Comparison of ENCODE assay signal across 1 cellular context in genomic region chr1:113978863-113979702, GRCh38.
TF ChIP-seq lines count a peak whose summit lies in the region.

OLFML3 (plus strand) TSS chr1:113979474; CDS start chr1:113979517, 43 bp downstream.

TF ChIP-seq in K562, 482 proteins besides CTCF, POLR2A, EP300 and RAD21 (continued from another document and continues in another):
- no peak for TF ChIP-seq ZNF280A (IDR thresholded peaks at IDR 0.05; ENCODE audit: low read depth, partially characterized antibody)
- TF ChIP-seq DPF2 (IDR thresholded peaks at IDR 0.05), result 0 out of 2 replicates have a peak, but pooled peaks have one; percentile 16
- no peak for TF ChIP-seq ZNF668 (CRISPR knock-in tag; IDR thresholded peaks at IDR 0.05)
- TF ChIP-seq TFAM (CRISPR knock-in tag; conservative IDR thresholded peaks at IDR 0.05), result no peak
- TF ChIP-seq NFYB (IDR thresholded peaks at IDR 0.05; ENCODE audit: extremely low read depth, insufficient read length), result no peak
- TF ChIP-seq ARID3A (IDR thresholded peaks at IDR 0.05; ENCODE audit: borderline replicate concordance, low read depth, low read length), result peak; percentile 30; the same call in 1 of the 2 replicates
- no peak for TF ChIP-seq SRSF3 (IDR thresholded peaks at IDR 0.05; ENCODE audit: insufficient read depth, low read length)
- no peak for TF ChIP-seq XRCC4 (IDR thresholded peaks at IDR 0.05; ENCODE audit: extremely low read depth, insufficient read depth, insufficient read length)
- TF ChIP-seq CTBP1 (IDR thresholded peaks at IDR 0.05; ENCODE audit: borderline replicate concordance), result no peak
- TF ChIP-seq CCNT2 (IDR thresholded peaks at IDR 0.05; ENCODE audit: borderline replicate concordance, extremely low read depth, insufficient read length, low read depth, low read length), result no peak
- TF ChIP-seq POLR2G (IDR thresholded peaks at IDR 0.05; ENCODE audit: low read depth, low read length), result 0 out of 2 replicates have a peak, but pooled peaks have one; percentile 20
- TF ChIP-seq ZNF133 (CRISPR knock-in tag; IDR thresholded peaks at IDR 0.05), result no peak
- TF ChIP-seq PKNOX1 (IDR thresholded peaks at IDR 0.05), result 0 out of 2 replicates have a peak, but pooled peaks have one; percentile 7
- no peak for TF ChIP-seq E2F4 (CRISPR knock-in tag; IDR thresholded peaks at IDR 0.05; ENCODE audit: low read depth)
- no peak for TF ChIP-seq THRAP3 (IDR thresholded peaks at IDR 0.05; ENCODE audit: borderline replicate concordance)
- TF ChIP-seq EHMT2 (IDR thresholded peaks at IDR 0.05), result 0 out of 2 replicates have a peak, but pooled peaks have one; percentile 40
- no peak for TF ChIP-seq CBFA2T3 (IDR thresholded peaks at IDR 0.05)
- no peak for TF ChIP-seq HMGXB4 (CRISPR knock-in tag; IDR thresholded peaks at IDR 0.05)
- TF ChIP-seq KLF1 (tag; IDR thresholded peaks at IDR 0.05), result no peak
- no peak for TF ChIP-seq MTF1 (CRISPR knock-in tag; IDR thresholded peaks at IDR 0.05; ENCODE audit: borderline replicate concordance)
- no peak for TF ChIP-seq TRIM24 (IDR thresholded peaks at IDR 0.05)
- no peak for TF ChIP-seq USF1 (CRISPR knock-in tag; IDR thresholded peaks at IDR 0.05)
- TF ChIP-seq ZNF121 (CRISPR knock-in tag; conservative IDR thresholded peaks at IDR 0.05), result no peak
- no peak for TF ChIP-seq ELF2 (CRISPR knock-in tag; IDR thresholded peaks at IDR 0.05)
- no peak for TF ChIP-seq FUS (optimal IDR thresholded peaks at IDR 0.05; ENCODE audit: low read depth, low read length)
- TF ChIP-seq NCOA4 (IDR thresholded peaks at IDR 0.05; ENCODE audit: partially characterized antibody), result no peak
- TF ChIP-seq CTCFL (IDR thresholded peaks at IDR 0.05; ENCODE audit: borderline replicate concordance, insufficient read depth, low read depth, low read length, poor library complexity, severe bottlenecking), result peak; percentile 39
- no peak for TF ChIP-seq HDAC1 (IDR thresholded peaks at IDR 0.05)
- no peak for TF ChIP-seq TCF7L2 (IDR thresholded peaks at IDR 0.05; ENCODE audit: low read depth, low read length)
- TF ChIP-seq ZNF639 (CRISPR knock-in tag; conservative IDR thresholded peaks at IDR 0.05 in 1 of 2, IDR thresholded peaks at IDR 0.05 in 1 of 2), result no peak
- no peak for TF ChIP-seq BRF1 (IDR thresholded peaks at IDR 0.05; ENCODE audit: borderline replicate concordance, extremely low read depth, insufficient read length)
- no peak for TF ChIP-seq C11orf30 (IDR thresholded peaks at IDR 0.05; ENCODE audit: low read depth)
- no peak for TF ChIP-seq TGIF2 (CRISPR knock-in tag; IDR thresholded peaks at IDR 0.05)
- no peak for TF ChIP-seq CEBPG (CRISPR knock-in tag; IDR thresholded peaks at IDR 0.05)
- no peak for TF ChIP-seq CEBPG (tag; conservative IDR thresholded peaks at IDR 0.05 in 1 of 2, IDR thresholded peaks at IDR 0.05 in 1 of 2)
- no peak for TF ChIP-seq PTTG1 (tag; IDR thresholded peaks at IDR 0.05; ENCODE audit: low read depth)
- no peak for TF ChIP-seq ZBED1 (IDR thresholded peaks at IDR 0.05)
- TF ChIP-seq CEBPB (tag; IDR thresholded peaks at IDR 0.05), result no peak
- TF ChIP-seq MECOM (CRISPR knock-in tag; IDR thresholded peaks at IDR 0.05), result no peak
- no peak for TF ChIP-seq E4F1 (CRISPR knock-in tag; IDR thresholded peaks at IDR 0.05; ENCODE audit: borderline replicate concordance)
- TF ChIP-seq L3MBTL2 (IDR thresholded peaks at IDR 0.05), result 0 out of 2 replicates have a peak, but pooled peaks have one; percentile 18
- no peak for TF ChIP-seq NKRF (IDR thresholded peaks at IDR 0.05; ENCODE audit: borderline replicate concordance)
- TF ChIP-seq ZBTB8A (IDR thresholded peaks at IDR 0.05; ENCODE audit: partially characterized antibody), result no peak
- no peak for TF ChIP-seq PHB (CRISPR knock-in tag; IDR thresholded peaks at IDR 0.05)
- no peak for TF ChIP-seq TFE3 (CRISPR knock-in tag; IDR thresholded peaks at IDR 0.05)
- no peak for TF ChIP-seq MEF2D (tag; conservative IDR thresholded peaks at IDR 0.05; ENCODE audit: low read depth)
- TF ChIP-seq ETV5 (CRISPR knock-in tag; IDR thresholded peaks at IDR 0.05; ENCODE audit: low read depth), result no peak
- no peak for TF ChIP-seq SNAPC5 (CRISPR knock-in tag; IDR thresholded peaks at IDR 0.05)
- TF ChIP-seq RBM17 (IDR thresholded peaks at IDR 0.05; ENCODE audit: borderline replicate concordance, low read depth, low read length), result no peak
